30 cellular contexts compared by ENCODE assay signal in the genomic region with DNA sequence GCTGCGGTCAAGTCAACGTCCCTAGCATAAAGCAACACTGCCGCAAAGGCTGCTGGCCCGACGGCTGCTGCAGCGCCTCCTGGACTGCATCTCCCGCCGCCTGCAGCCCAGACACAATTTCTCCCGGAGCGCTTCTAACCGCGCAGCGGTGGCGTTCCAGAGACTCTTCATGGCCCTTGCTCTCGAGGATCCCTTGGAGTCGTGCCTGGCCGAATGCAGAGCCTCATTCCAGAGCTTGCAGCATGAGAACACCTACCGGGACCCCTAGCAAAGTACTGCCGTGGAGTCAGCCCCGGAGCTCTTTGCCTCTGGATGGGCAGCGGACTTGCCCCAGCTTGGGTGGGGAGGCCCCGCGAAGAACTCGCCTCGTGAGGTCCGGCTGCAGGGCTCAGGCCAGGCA.
"Had no signal": no experiment of that assay in that cellular context is flagged by ENCODE, and none has a peak within 500 bp of the region (broad histone marks: within the 10 kb centered on the region; RNA-seq: fewer than 3 reads in every experiment).

No MANE protein-coding gene starts in this region.

- H3K4me3 Mint-ChIP-seq: activated CD8-positive, alpha-beta T cell treated with anti-CD3 and anti-CD28 coated beads, Interleukin-2, amount 10 ng/mL, durations not matched to agents 7 days and 5 days; activated naive CD4-positive, alpha-beta T cell treated with anti-CD3 and anti-CD28 coated beads, Interleukin-2, amount 10 ng/mL, durations not matched to agents 7 days and 5 days; activated naive CD8-positive, alpha-beta T cell; activated naive CD8-positive, alpha-beta T cell treated with anti-CD3 and anti-CD28 coated beads, Interleukin-2, amount 50 U/mL, for 24 hours; activated T-cell treated with anti-CD3 and anti-CD28 coated beads, Interleukin-2, amount 50 U/mL, for 4 hours; activated T-helper 1 cell treated with anti-CD3 and anti-CD28 coated beads, Interleukin-12 subunit alpha, Interleukin-12 subunit beta, Interleukin-2, Interleukin-4 antibody, amounts not matched to agents 30 ng/mL and 10 ng/mL and 1 ng/mL, durations not matched to agents 14 hours and 24 hours and 36 hours; brain had no signal

- H3K27ac Mint-ChIP-seq: activated CD8-positive, alpha-beta T cell treated with anti-CD3 and anti-CD28 coated beads, Interleukin-2, amount 10 ng/mL, durations not matched to agents 7 days and 5 days; activated naive CD4-positive, alpha-beta T cell treated with anti-CD3 and anti-CD28 coated beads, Interleukin-2, amount 10 ng/mL, durations not matched to agents 7 days and 5 days; activated naive CD8-positive, alpha-beta T cell; activated naive CD8-positive, alpha-beta T cell treated with anti-CD3 and anti-CD28 coated beads, Interleukin-2, amount 50 U/mL, for 24 hours; activated T-helper 1 cell treated with anti-CD3 and anti-CD28 coated beads, Interleukin-12 subunit alpha, Interleukin-12 subunit beta, Interleukin-2, Interleukin-4 antibody, amounts not matched to agents 30 ng/mL and 10 ng/mL and 1 ng/mL, durations not matched to agents 14 hours and 24 hours and 36 hours; brain had no signal

- DNase-seq: activated CD4-positive, alpha-beta T cell treated with anti-CD3 and anti-CD28 coated beads for 1 hour; activated CD4-positive, alpha-beta T cell treated with anti-CD3 and anti-CD28 coated beads for 48 hours; activated CD4-positive, alpha-beta T cell treated with anti-CD3 and anti-CD28 coated beads, Interleukin-2, amount 50 U/mL, for 48 hours; activated CD4-positive, CD25-positive, alpha-beta regulatory T cell; activated CD8-positive, alpha-beta T cell treated with anti-CD3 and anti-CD28 coated beads, Interleukin-2, amount 10 ng/mL, durations not matched to agents 7 days and 5 days; activated naive CD4-positive, alpha-beta T cell treated with anti-CD3 and anti-CD28 coated beads, Interleukin-2, amount 10 ng/mL, durations not matched to agents 7 days and 5 days; activated naive CD8-positive, alpha-beta T cell treated with anti-CD3 and anti-CD28 coated beads, Interleukin-2, amount 50 U/mL, for 24 hours; activated T-cell treated with anti-CD3 and anti-CD28 coated beads, Interleukin-2, amount 50 U/mL, for 4 hours; anterior cingulate cortex; central memory CD4-positive, alpha-beta T cell; Karpas-422; NCI-H1105; NCI-H1417 treated with DMSO at 0.1 percent for 48 hours; NCI-H187 treated with DMSO at 0.1 percent for 48 hours; NCI-H2081; NCI-H2171 treated with DMSO at 0.1 percent for 48 hours; NCI-H446; NCI-H510A treated with DMSO at 0.1 percent for 48 hours; NCI-H526 treated with DMSO at 0.1 percent for 48 hours; RPMI8226; SHP77 treated with DMSO at 0.1 percent for 48 hours; SW 1271; T-helper 1 cell; T-helper 2 cell; T-helper 9 cell; WERI-Rb-1 had no signal

- H3K4me3 ChIP-seq: SJSA1 had no signal

- H3K4me1 ChIP-seq: SJSA1 had no signal

- H3K36me3 ChIP-seq: SJSA1, WERI-Rb-1 had no signal

- H3K27ac ChIP-seq: SJSA1, WERI-Rb-1 had no signal

- H3K9me3 ChIP-seq: SJSA1 had no signal

- H3K4me1 Mint-ChIP-seq: activated naive CD4-positive, alpha-beta T cell treated with anti-CD3 and anti-CD28 coated beads, Interleukin-2, amount 10 ng/mL, durations not matched to agents 7 days and 5 days; activated naive CD8-positive, alpha-beta T cell treated with anti-CD3 and anti-CD28 coated beads, Interleukin-2, amount 50 U/mL, for 24 hours; brain had no signal

- H3K36me3 Mint-ChIP-seq: brain had no signal
